ENCODE assay signal across 7 cellular contexts in the genomic region with DNA sequence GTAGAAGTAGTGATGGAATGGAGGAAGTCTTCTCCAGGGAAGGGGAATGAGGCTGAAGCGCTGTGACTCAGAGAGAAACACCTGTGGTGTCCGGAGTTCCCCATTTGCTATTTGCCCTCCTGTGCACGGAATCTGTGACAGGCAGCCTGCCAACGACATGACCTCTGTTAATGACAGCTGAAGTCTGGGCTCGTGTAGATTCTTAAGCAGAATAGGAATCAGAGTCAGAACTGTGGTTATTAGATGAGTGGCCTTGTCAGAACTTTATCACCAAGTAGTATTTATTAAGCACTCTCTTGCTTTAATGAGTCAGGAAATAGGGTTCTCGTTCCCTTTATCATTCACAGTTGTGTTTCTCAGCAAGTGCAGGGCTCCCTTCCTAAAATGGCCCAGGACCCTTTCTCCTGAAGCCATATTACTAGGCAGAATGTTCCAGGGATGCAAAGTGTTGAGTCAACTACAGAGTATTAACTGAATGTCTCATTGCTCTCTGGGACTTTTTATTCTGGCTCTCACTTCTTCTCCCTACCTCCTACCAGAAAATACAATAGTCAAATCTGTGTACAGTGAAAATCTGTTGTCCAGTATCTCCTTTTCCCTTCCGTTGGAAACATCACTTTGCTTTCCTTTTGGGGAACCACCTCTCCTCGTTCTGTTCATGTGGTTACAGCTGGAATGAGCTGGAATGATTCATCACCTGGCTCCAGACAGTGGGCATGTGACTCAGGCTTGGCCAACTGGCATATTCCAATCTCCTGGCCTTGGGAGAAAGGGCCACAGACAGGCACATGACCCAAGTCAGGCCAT.
DNase-seq lines count a peak whose midpoint lies in the region; ATAC-seq and TF ChIP-seq lines count a peak whose summit lies in the region.

No MANE protein-coding gene starts in this region.

- intact Hi-C loops in breast epithelium (cut with DNase I; ENCODE audit: low total_unique reads) (no loop called here), ovary (cut with DNase I) (loop anchor here in 1 of 4 donors (5.0 kb wide), 1 partner anchor 642 kb away; no protein-coding TSS in a partner anchor)

- TF ChIP-seq CTCF in OCI-LY3 (IDR thresholded peaks at IDR 0.05; ENCODE audit: low read depth, low read length), result no peak
- no peak for TF ChIP-seq CTCF in breast epithelium (IDR thresholded peaks at IDR 0.05)
- no peak for TF ChIP-seq CTCF in ovary (IDR thresholded peaks at IDR 0.05)

- WGBS in ovary, 3 donors, result 23 to 28% (median 26%) methylated on average over 8 of the region's 8 CpGs

- TF ChIP-seq EP300 in ovary (IDR thresholded peaks at IDR 0.05), result no peak

- no peaks in the 10 kb centered on the region for H3K79me2 ChIP-seq in OCI-LY3 (ENCODE audit: low read length)

- peaks cover 4% of the 10 kb centered on the region; the same call in 1 of the 2 replicates for H4K20me1 ChIP-seq in OCI-LY3 (ENCODE audit: insufficient read depth, low read length)

- peaks cover 40% of the 10 kb centered on the region for H3K4me1 ChIP-seq in OCI-LY3 (ENCODE audit: low read length)
- peaks cover 0 to 5% of the 10 kb centered on the region in 2 donors for H3K4me1 ChIP-seq in breast epithelium
- H3K4me1 ChIP-seq in ovary (ENCODE audit: insufficient read depth), result peaks cover 1% of the 10 kb centered on the region

- peak overlapping the region; percentile 98 for H3K4me2 ChIP-seq in OCI-LY3 (ENCODE audit: low read length)

- DNase-seq in breast epithelium (ENCODE audit: low spot score in 2 of 2) (peak in 1 of 2 donors; percentile 55), ovary (peak; percentile 27 to 59 (median 42)), Kasumi-1 (lab: John Stamatoyannopoulos, UW) (no peak), inferior parietal cortex (ENCODE audit: extremely low spot score) (no peak)

- H2AFZ ChIP-seq in OCI-LY3 (ENCODE audit: low read depth, low read length), result no peak overlapping the region

- TF ChIP-seq POLR2A in breast epithelium (IDR thresholded peaks at IDR 0.05) (no peak), ovary (IDR thresholded peaks at IDR 0.05) (no peak)

- H3K9me3 ChIP-seq in OCI-LY3 (ENCODE audit: insufficient read depth, low read length) (peaks cover 19% of the 10 kb centered on the region), breast epithelium (peaks cover 0 to 13% of the 10 kb centered on the region in 2 donors), ovary (no peaks in the 10 kb centered on the region)

- H3K27ac ChIP-seq in OCI-LY3 (ENCODE audit: low read length) (peak overlapping the region; percentile 90), breast epithelium (peak overlapping the region; percentile 23 to 42), ovary (no peak overlapping the region)

- ATAC-seq in GM18907 (IDR thresholded peaks at IDR 0.05; ENCODE audit: unreplicated experiment) (peak; percentile 92), HG02759 (IDR thresholded peaks at IDR 0.05; ENCODE audit: unreplicated experiment) (peak; percentile 93)

- H3K36me3 ChIP-seq in OCI-LY3 (replicated peaks; ENCODE audit: low read depth, low read length) (peaks cover 15% of the 10 kb centered on the region), breast epithelium (no peaks in the 10 kb centered on the region), ovary (no peaks in the 10 kb centered on the region)

- H3K9ac ChIP-seq in OCI-LY3 (ENCODE audit: low read length), result peak overlapping the region; percentile 37; the same call in 1 of the 2 replicates

- peaks cover 66% of the 10 kb centered on the region for H3K27me3 ChIP-seq in OCI-LY3 (ENCODE audit: low read depth, low read length)
- no peaks in the 10 kb centered on the region for H3K27me3 ChIP-seq in breast epithelium
- H3K27me3 ChIP-seq in ovary, result no peaks in the 10 kb centered on the region

- H3K4me3 ChIP-seq in OCI-LY3 (ENCODE audit: low read length) (peak overlapping the region; percentile 65), breast epithelium (no peak overlapping the region), ovary (no peak overlapping the region)

Comparison
In these comparisons a context has a peak if more than half of its experiments do, and no peak if none do; other contexts are left out.
1. H3K27ac ChIP-seq: peak in OCI-LY3 (single experiment) and breast epithelium (2 of 2); none in ovary (0 of 2).
2. DNase-seq: peak in ovary (5 of 5); none in Kasumi-1 (0 of 2) and inferior parietal cortex (single experiment).